ENCODE assay signal across 9 cellular contexts in the genomic region with DNA sequence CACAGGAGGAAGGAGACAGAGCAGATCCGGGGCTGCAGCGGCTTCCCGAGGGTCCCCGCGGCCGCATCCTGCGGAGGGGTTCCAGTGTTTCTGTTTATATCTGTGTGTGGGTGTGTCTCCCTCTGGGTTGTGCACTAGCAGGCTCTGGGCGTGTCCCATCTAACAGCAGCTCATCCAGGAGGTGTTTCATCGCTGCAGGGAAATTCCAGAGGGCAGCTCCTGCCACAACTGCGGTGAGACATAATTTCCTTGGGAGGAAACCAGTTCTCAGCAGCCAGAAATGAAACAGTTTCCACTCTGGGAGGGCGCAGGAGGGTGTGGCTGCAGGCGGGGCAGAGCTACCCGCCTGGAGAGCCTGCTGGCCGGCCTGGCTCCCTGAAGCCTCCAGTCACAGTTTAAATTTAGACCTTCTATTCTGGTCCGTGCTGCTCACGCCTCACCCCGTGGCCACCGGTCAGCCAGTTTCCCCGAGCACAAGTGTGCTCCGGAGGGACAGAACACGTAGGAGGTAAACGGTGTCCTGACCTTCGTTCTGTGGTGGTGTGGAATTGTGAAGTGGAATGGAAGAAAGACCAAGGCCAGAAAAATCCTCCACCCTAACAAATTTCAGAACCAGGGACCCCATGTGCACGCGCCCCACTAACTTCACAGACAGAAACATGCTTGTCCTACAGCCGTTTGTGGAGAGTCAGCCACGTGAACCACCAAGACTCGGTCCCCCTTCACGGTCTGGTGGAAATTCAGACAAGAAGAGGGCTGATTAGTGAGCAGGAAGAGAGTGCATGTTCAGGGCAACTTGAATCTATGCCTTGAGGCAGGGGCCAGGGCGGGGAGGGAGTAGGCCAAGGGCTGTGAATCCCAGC. TPM values are rescaled to one million over a fixed set of nuclear protein-coding genes. Genes with fewer than 3 reads are reported as not detected.
DNase-seq lines count a peak whose midpoint lies in the region; ATAC-seq, FAIRE-seq and TF ChIP-seq lines count a peak whose summit lies in the region.
"Had no signal": no experiment of that assay in that cellular context is flagged by ENCODE, and none has a peak within 500 bp of the region (broad histone marks: within the 10 kb centered on the region; RNA-seq: fewer than 3 reads in every experiment).

No MANE protein-coding gene starts in this region.

- peak; percentile 69 for ATAC-seq in HG03095 (IDR thresholded peaks at IDR 0.05; ENCODE audit: unreplicated experiment)
- ATAC-seq in Right ventricle myocardium inferior: peak; percentile 93
- ATAC-seq in HG02970 (IDR thresholded peaks at IDR 0.05; ENCODE audit: low FRiP score, unreplicated experiment): no peak

- TF ChIP-seq CTCF in sigmoid colon (IDR thresholded peaks at IDR 0.05): no peak

- peak overlapping the region in 3 of 4 donors; percentile 18 to 38 (median 26) for H3K4me3 ChIP-seq in sigmoid colon

- H3K27me3 ChIP-seq in sigmoid colon: no peaks in the 10 kb centered on the region

- peak overlapping the region; percentile 84 to 96 (median 91) for H3K27ac ChIP-seq in sigmoid colon

- DNase-seq in GM12891 (ENCODE audit: insufficient read length, low spot score): no peak
- peak; percentile 86 for DNase-seq in SIG-M5 treated with dmso at 0.1 percent for 504 hours (lab: John Stamatoyannopoulos, UW; ENCODE audit: unreplicated experiment)
- DNase-seq in activated naive CD4-positive, alpha-beta T cell treated with anti-CD3 and anti-CD28 coated beads, Interleukin-2, amount 50 U/mL, for 16 hours: peak; percentile 57
- peak; percentile 84 for DNase-seq in Right ventricle myocardium inferior (ENCODE audit: missing footprints)
- peak; percentile 95 for DNase-seq in sigmoid colon
- DNase-seq in cortex of kidney (lab: John Stamatoyannopoulos, UW): no peak

- FAIRE-seq in GM12891 (lab: Jason Lieb, UNC): peak; percentile 87

- H3K9me3 ChIP-seq in sigmoid colon: no peaks in the 10 kb centered on the region

- WGBS in sigmoid colon, 2 donors: 9 to 17% methylated on average over 30 of the region's 30 CpGs

- peaks cover 0 to 31% (median 29%) of the 10 kb centered on the region in 4 donors for H3K4me1 ChIP-seq in sigmoid colon

- peak in 2 of 4 donors; percentile 67 to 81 for TF ChIP-seq EP300 in sigmoid colon (IDR thresholded peaks at IDR 0.05)

- no peaks in the 10 kb centered on the region for H3K36me3 ChIP-seq in sigmoid colon

- intact Hi-C loops in Right ventricle myocardium inferior (cut with DNase I): loop anchor here (1.0 kb wide), 2 partner anchors 19 to 29 kb away; no protein-coding TSS in a partner anchor
- intact Hi-C loops in sigmoid colon (cut with DNase I): loop anchor here (1.0 kb wide), 2 partner anchors 19 to 29 kb away; no protein-coding TSS in a partner anchor

- TF ChIP-seq POLR2A in GM12891 (IDR thresholded peaks at IDR 0.05; ENCODE audit: low read depth, low read length) (no peak), sigmoid colon (IDR thresholded peaks at IDR 0.05) (peak; percentile 28 to 47)

TF ChIP-seq in GM12891, 5 proteins besides CTCF, POLR2A, EP300 and RAD21:
- TF ChIP-seq TAF1 (IDR thresholded peaks at IDR 0.05; ENCODE audit: low read depth, low read length) (no peak), POU2F2 (IDR thresholded peaks at IDR 0.05; ENCODE audit: low read depth, low read length) (peak; percentile 19; the same call in 1 of the 2 replicates)

RNA-seq across cellular contexts. Expression of gene TEX44, which starts 50.2 kb away (rescaled TPM):
- not detected for polyA plus RNA-seq in GM12891 (2012; ENCODE audit: low read depth, missing spikeins)
- total RNA-seq in Right ventricle myocardium inferior (not detected), sigmoid colon (not detected)
- not detected for polyA plus RNA-seq in sigmoid colon
- total RNA-seq: mononuclear cell had no signal

Comparison
In these comparisons a context has a peak if more than half of its experiments do, and no peak if none do; other contexts are left out.
1. DNase-seq: peak in SIG-M5 treated with dmso at 0.1 percent for 504 hours (single experiment), activated naive CD4-positive, alpha-beta T cell treated with anti-CD3 and anti-CD28 coated beads, Interleukin-2, amount 50 U/mL, for 16 hours (single experiment), Right ventricle myocardium inferior (single experiment) and sigmoid colon (single experiment); none in GM12891 (single experiment) and cortex of kidney (single experiment).